8 cellular contexts compared by ENCODE assay signal in genomic region chr9:92764381-92764987, GRCh38. TPM values are rescaled to one million over a fixed set of nuclear protein-coding genes. Genes with fewer than 3 reads are reported as not detected.
DNase-seq lines count a peak whose midpoint lies in the region; ATAC-seq and TF ChIP-seq lines count a peak whose summit lies in the region.

TSS of gene BICD2 (minus strand) at chr9:92764833. CDS start at chr9:92764744, 89 bp downstream.

- peak within 1 kb of the TSS; percentile 99 for H3K14ac ChIP-seq in H9 (ENCODE audit: insufficient read depth, low read length)

- H2BK5ac ChIP-seq in H9 (ENCODE audit: insufficient read length, low read length) = peak within 1 kb of the TSS; percentile 83

- H3K23ac ChIP-seq in H9 (ENCODE audit: insufficient read length, low read depth, low read length) = no peak within 1 kb of the TSS

- peaks cover 13% of the 10 kb centered on the region for H3F3A ChIP-seq in neural progenitor cell (ENCODE audit: low read depth)

- peak within 1 kb of the TSS; percentile 73 for H3K9ac ChIP-seq in H9 (ENCODE audit: extremely low read depth, insufficient read length, low read length)
- H3K9ac ChIP-seq in neural progenitor cell = peak within 1 kb of the TSS; percentile 94

- peak; percentile 6 for TF ChIP-seq POLR2A in esophagus muscularis mucosa (IDR thresholded peaks at IDR 0.05; ENCODE audit: low read depth)

- no peaks in the 10 kb centered on the region for H3K9me3 Mint-ChIP-seq in CD4-positive, CD25-positive, alpha-beta regulatory T cell
- H3K9me3 Mint-ChIP-seq in H9 (no peaks in the 10 kb centered on the region), neural progenitor cell (no peaks in the 10 kb centered on the region)

- POLR2A ChIA-PET in GM10248 (lab: Yijun Ruan, JAX) = no interaction called here

- H3K4me1 Mint-ChIP-seq in CD4-positive, CD25-positive, alpha-beta regulatory T cell = peaks cover 24 to 60% (median 45%) of the 10 kb centered on the region in 4 donors
- H3K4me1 Mint-ChIP-seq in H9 (peaks cover 30 to 38% of the 10 kb centered on the region in 2 experiments), neural progenitor cell (peaks cover 33% of the 10 kb centered on the region)

- no CpG with 5 or more reads among the region's 74 CpGs for WGBS in H9 (ENCODE audit: extremely low coverage, insufficient read length, low lambda C conversion rate)
- 0% methylated on average over 3 of the region's 74 CpGs for WGBS in esophagus muscularis mucosa

- H4K8ac ChIP-seq in H9 (replicated peaks; ENCODE audit: insufficient read length, low read depth, low read length) = no peak within 1 kb of the TSS

- H3K27me3 Mint-ChIP-seq in CD4-positive, CD25-positive, alpha-beta regulatory T cell = no peaks in the 10 kb centered on the region
- H3K27me3 Mint-ChIP-seq in H9 (ENCODE audit: low read depth) (peaks cover 6% of the 10 kb centered on the region; the same call in 1 of the 2 replicates), neural progenitor cell (ENCODE audit: insufficient read depth, low read depth) (no peaks in the 10 kb centered on the region)

- H3K56ac ChIP-seq in H9 (ENCODE audit: insufficient read length, low read depth, low read length) = no peak within 1 kb of the TSS

- H3K4me2 ChIP-seq in H9 (ENCODE audit: insufficient read depth, insufficient read length, low read length) = peak within 1 kb of the TSS; percentile 88
- H3K4me2 ChIP-seq in neural progenitor cell = peak within 1 kb of the TSS; percentile 87

- peak within 1 kb of the TSS; percentile 94 for H2BK120ac ChIP-seq in H9 (ENCODE audit: low read depth, low read length, poor library complexity, severe bottlenecking)

- no peak within 1 kb of the TSS for H2AK5ac ChIP-seq in H9 (ENCODE audit: insufficient read length, low read length)

- no peak for ATAC-seq in CD4-positive, CD25-positive, alpha-beta regulatory T cell (ENCODE audit: low read depth in 2 of 2)

- peak within 1 kb of the TSS; percentile 94 to 98 (median 97) for H3K27ac Mint-ChIP-seq in CD4-positive, CD25-positive, alpha-beta regulatory T cell
- H3K27ac Mint-ChIP-seq in H9 = peak within 1 kb of the TSS; percentile 91 to 98 (median 98); a peak in 6 of 7 replicates
- peak within 1 kb of the TSS; percentile 97 for H3K27ac Mint-ChIP-seq in neural progenitor cell

- no peaks in the 10 kb centered on the region for H4K20me1 ChIP-seq in H9 (ENCODE audit: control insufficient read depth, insufficient read depth, insufficient read length)
- H4K20me1 ChIP-seq in neural progenitor cell (ENCODE audit: low read depth) = peaks cover 45% of the 10 kb centered on the region

- no peak for TF ChIP-seq EP300 in esophagus muscularis mucosa (IDR thresholded peaks at IDR 0.05)

- H2BK15ac ChIP-seq in H9 (ENCODE audit: low read depth, low read length) = no peak within 1 kb of the TSS

- no peaks in the 10 kb centered on the region for H3K9me3 ChIP-seq in CD4-positive, CD25-positive, alpha-beta regulatory T cell (ENCODE audit: control insufficient read depth in 2 of 2, low read length in 2 of 2)
- H3K9me3 ChIP-seq in H9 (ENCODE audit: control insufficient read depth, low read depth, low read length) (no peaks in the 10 kb centered on the region), SJCRH30 (replicated peaks) (no peaks in the 10 kb centered on the region), esophagus muscularis mucosa (no peaks in the 10 kb centered on the region), neural progenitor cell (ENCODE audit: low read depth) (no peaks in the 10 kb centered on the region)

- H3K27me3 ChIP-seq in CD4-positive, CD25-positive, alpha-beta regulatory T cell (ENCODE audit: control insufficient read depth, insufficient read depth, low read length) = no peaks in the 10 kb centered on the region
- H3K27me3 ChIP-seq in H9 (ENCODE audit: insufficient read depth, low read length) (no peaks in the 10 kb centered on the region), SJCRH30 (no peaks in the 10 kb centered on the region), esophagus muscularis mucosa (no peaks in the 10 kb centered on the region), neural progenitor cell (no peaks in the 10 kb centered on the region)

- H3K23me2 ChIP-seq in H9 (ENCODE audit: insufficient read length, low read depth, low read length, poor library complexity, severe bottlenecking) = peaks cover 6% of the 10 kb centered on the region

- H3K18ac ChIP-seq in H9 (ENCODE audit: insufficient read length, low read depth, low read length) = peak within 1 kb of the TSS; percentile 95

- H3K4me1 ChIP-seq in CD4-positive, CD25-positive, alpha-beta regulatory T cell (ENCODE audit: control insufficient read depth, insufficient read depth, low read length, poor library complexity, severe bottlenecking) = peaks cover 43% of the 10 kb centered on the region
- H3K4me1 ChIP-seq in H9 (ENCODE audit: insufficient read depth, low read length) = peaks cover 6% of the 10 kb centered on the region; the same call in 1 of the 2 replicates
- H3K4me1 ChIP-seq in SJCRH30 = peaks cover 4% of the 10 kb centered on the region; the same call in 1 of the 2 replicates
- H3K4me1 ChIP-seq in esophagus muscularis mucosa = peaks cover 53 to 56% (median 54%) of the 10 kb centered on the region in 4 donors
- H3K4me1 ChIP-seq in neural progenitor cell = peaks cover 8% of the 10 kb centered on the region

- peak within 1 kb of the TSS; percentile 80 for H3K4me3 ChIP-seq in CD4-positive, CD25-positive, alpha-beta regulatory T cell (ENCODE audit: low read depth, low read length)
- H3K4me3 ChIP-seq in SJCRH30 (peak within 1 kb of the TSS; percentile 78), esophagus muscularis mucosa (peak within 1 kb of the TSS; percentile 82 to 100 (median 98)), neural progenitor cell (peak within 1 kb of the TSS; percentile 93)

- CTCF ChIA-PET in GM10248 (lab: Yijun Ruan, JAX) = interaction anchor here (0.6 to 2.4 kb wide), 14 partner anchors 10 to 94 kb away, joined by 3 to 16 read pairs (median 4); partner anchors contain the start of gene IPPK

- H3K79me2 ChIP-seq in H9 (ENCODE audit: insufficient read depth, low read length) (peaks cover 37% of the 10 kb centered on the region; the same call in 1 of the 2 replicates), neural progenitor cell (ENCODE audit: low read depth) (peaks cover 50% of the 10 kb centered on the region)

- H3K27ac ChIP-seq in CD4-positive, CD25-positive, alpha-beta regulatory T cell (ENCODE audit: insufficient read depth, low read length, poor library complexity, severe bottlenecking) = peak within 1 kb of the TSS; percentile 99
- peak within 1 kb of the TSS; percentile 7 for H3K27ac ChIP-seq in H9 (ENCODE audit: insufficient read length, low read depth, low read length)
- H3K27ac ChIP-seq in SJCRH30 = peak within 1 kb of the TSS; percentile 96
- H3K27ac ChIP-seq in esophagus muscularis mucosa (replicated peaks in 1 of 4) = peak within 1 kb of the TSS; percentile 98 to 100 (median 100)
- peak within 1 kb of the TSS; percentile 97 for H3K27ac ChIP-seq in neural progenitor cell

- no peak within 1 kb of the TSS for H3T11ph ChIP-seq in H9 (ENCODE audit: low read length)

- H3K4ac ChIP-seq in H9 (ENCODE audit: low read depth, low read length) = no peak within 1 kb of the TSS; the same call in 1 of the 2 replicates

- no peak for DNase-seq in CD4-positive, CD25-positive, alpha-beta regulatory T cell
- DNase-seq in H9 = no peak
- DNase-seq in SJCRH30 = no peak
- no peak for DNase-seq in esophagus muscularis mucosa (ENCODE audit: extremely low spot score)
- DNase-seq in neural progenitor cell (ENCODE audit: low spot score) = no peak
- no peak for DNase-seq in NCI-H2029 (lab: John Stamatoyannopoulos, UW)
- DNase-seq in GM10248 (ENCODE audit: extremely low spot score) = no peak
- no peak for DNase-seq in NCI-H1092 treated with DMSO at 0.1 percent for 48 hours (lab: John Stamatoyannopoulos, UW)

- no peaks in the 10 kb centered on the region for H3K36me3 Mint-ChIP-seq in CD4-positive, CD25-positive, alpha-beta regulatory T cell
- H3K36me3 Mint-ChIP-seq in H9 (ENCODE audit: insufficient read depth in 1 of 3, low read depth in 3 of 3) = no peaks in the 10 kb centered on the region
- H3K36me3 Mint-ChIP-seq in neural progenitor cell = no peaks in the 10 kb centered on the region

- no peak within 1 kb of the TSS for H4K91ac ChIP-seq in H9 (ENCODE audit: insufficient read length, low read depth, low read length)

- H2AFZ ChIP-seq in H9 (ENCODE audit: low read length) (no peak within 1 kb of the TSS), neural progenitor cell (replicated peaks) (peak within 1 kb of the TSS; percentile 97)

- TF ChIP-seq CTCF in H9 (conservative IDR thresholded peaks at IDR 0.05) (no peak), esophagus muscularis mucosa (IDR thresholded peaks at IDR 0.05) (no peak), neural progenitor cell (IDR thresholded peaks at IDR 0.05) (no peak), GM10248 (IDR thresholded peaks at IDR 0.05; ENCODE audit: control extremely low read depth, extremely low read depth, low read depth, missing control alignments) (no peak)

- no peaks in the 10 kb centered on the region for H3K79me1 ChIP-seq in H9 (ENCODE audit: insufficient read depth, low read depth, low read length, poor library complexity, severe bottlenecking)

- H2BK20ac ChIP-seq in H9 (ENCODE audit: low read depth, low read length, poor library complexity, severe bottlenecking) = no peak within 1 kb of the TSS

- H3K36me3 ChIP-seq in CD4-positive, CD25-positive, alpha-beta regulatory T cell (ENCODE audit: control insufficient read depth, insufficient read depth, low read length) = no peaks in the 10 kb centered on the region
- H3K36me3 ChIP-seq in SJCRH30 = no peaks in the 10 kb centered on the region
- H3K36me3 ChIP-seq in esophagus muscularis mucosa = no peaks in the 10 kb centered on the region
- no peaks in the 10 kb centered on the region for H3K36me3 ChIP-seq in neural progenitor cell

- peak within 1 kb of the TSS; percentile 93 to 97 (median 96) for H3K4me3 Mint-ChIP-seq in CD4-positive, CD25-positive, alpha-beta regulatory T cell
- H3K4me3 Mint-ChIP-seq in H9 (peak within 1 kb of the TSS; percentile 86 to 95), neural progenitor cell (peak within 1 kb of the TSS; percentile 93)

- peak within 1 kb of the TSS; percentile 42 for H2BK12ac ChIP-seq in H9 (ENCODE audit: insufficient read length, low read depth, low read length)

- intact Hi-C loops in esophagus muscularis mucosa (cut with DNase I) = loop anchor here (2.0 kb wide), 1 partner anchor 94 kb away; the partner anchor contains the start of gene IPPK

- H4K5ac ChIP-seq in H9 (ENCODE audit: insufficient read length, low read depth, low read length) = no peak within 1 kb of the TSS

RNA-seq across cellular contexts. Expression of gene BICD2, which starts in this region (rescaled TPM):
- 29.3 TPM for total RNA-seq in CD4-positive, CD25-positive, alpha-beta regulatory T cell
- polyA plus RNA-seq in CD4-positive, CD25-positive, alpha-beta regulatory T cell = 1 to 10 TPM; 5.6 to 9.8 (median 7.6) TPM
- total RNA-seq in H9 (2021) (21.2 and 22.3 TPM in 2 replicates), esophagus muscularis mucosa (10 to 100 TPM; 44.0 to 72.5 (median 57.3) TPM), neural progenitor cell (ENCODE audit: low replicate concordance) (15.1 and 22.9 TPM in 2 replicates)
- 64.6 and 65.1 TPM in 2 replicates for total RNA-seq in SJCRH30 (2014; rRNA removed; shearing (Covaris generic))

Comparison
In these comparisons a context has a peak if more than half of its experiments do, and no peak if none do; other contexts are left out.
1. H3K27ac ChIP-seq: peak in every context shown above with its lines; median percentile 100 in esophagus muscularis mucosa; 99 in CD4-positive, CD25-positive, alpha-beta regulatory T cell; 97 in neural progenitor cell; 96 in SJCRH30; 7 in H9.